1 cellular context compared by ENCODE assay signal in the genomic region with DNA sequence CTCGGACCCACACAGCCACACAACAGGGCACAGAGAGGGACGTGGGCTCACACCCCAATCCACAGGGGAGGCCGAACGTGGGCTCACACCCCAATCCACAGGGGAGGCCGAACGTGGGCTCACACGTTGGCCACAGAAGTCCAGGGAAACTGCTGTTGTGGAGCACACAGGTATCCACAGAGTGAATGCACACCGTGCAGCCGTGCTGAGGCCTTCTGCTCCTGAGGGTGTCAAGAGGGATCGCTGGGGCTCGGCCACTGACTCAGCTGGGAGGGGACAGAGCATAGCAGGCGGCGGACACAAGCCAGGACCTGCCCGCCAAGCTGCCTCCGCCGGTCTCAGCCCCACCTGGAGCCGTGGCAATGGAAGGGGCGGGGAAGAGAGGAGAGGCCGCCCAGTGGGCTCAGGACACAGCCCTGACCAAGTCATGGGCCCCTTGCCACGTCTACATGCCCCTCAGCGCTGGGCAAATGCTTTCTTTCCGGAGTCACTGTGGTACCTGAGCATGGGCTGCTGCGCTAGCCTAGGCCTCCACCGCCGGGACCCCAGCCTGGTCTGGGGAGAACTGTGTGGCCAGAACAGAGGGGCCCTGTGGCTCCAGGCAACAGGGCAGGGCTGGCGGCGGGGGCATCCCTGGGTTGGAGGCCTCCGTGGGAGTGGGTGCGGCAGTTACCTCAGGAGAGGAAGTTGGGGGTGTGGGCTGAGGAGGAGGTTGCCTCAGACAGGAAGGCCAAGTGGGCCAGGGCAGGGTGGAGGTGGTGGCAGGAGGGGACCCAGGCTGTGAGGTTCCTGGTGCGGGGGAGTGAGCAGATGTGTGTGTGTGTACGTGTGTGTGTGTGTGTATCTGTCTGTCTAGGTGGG.
TF ChIP-seq lines count a peak whose summit lies in the region.

No MANE protein-coding gene starts in this region.

TF ChIP-seq in K562, 482 proteins besides CTCF, POLR2A, EP300 and RAD21 (continued from another document and continues in another):
- TF ChIP-seq, protein P1, sequence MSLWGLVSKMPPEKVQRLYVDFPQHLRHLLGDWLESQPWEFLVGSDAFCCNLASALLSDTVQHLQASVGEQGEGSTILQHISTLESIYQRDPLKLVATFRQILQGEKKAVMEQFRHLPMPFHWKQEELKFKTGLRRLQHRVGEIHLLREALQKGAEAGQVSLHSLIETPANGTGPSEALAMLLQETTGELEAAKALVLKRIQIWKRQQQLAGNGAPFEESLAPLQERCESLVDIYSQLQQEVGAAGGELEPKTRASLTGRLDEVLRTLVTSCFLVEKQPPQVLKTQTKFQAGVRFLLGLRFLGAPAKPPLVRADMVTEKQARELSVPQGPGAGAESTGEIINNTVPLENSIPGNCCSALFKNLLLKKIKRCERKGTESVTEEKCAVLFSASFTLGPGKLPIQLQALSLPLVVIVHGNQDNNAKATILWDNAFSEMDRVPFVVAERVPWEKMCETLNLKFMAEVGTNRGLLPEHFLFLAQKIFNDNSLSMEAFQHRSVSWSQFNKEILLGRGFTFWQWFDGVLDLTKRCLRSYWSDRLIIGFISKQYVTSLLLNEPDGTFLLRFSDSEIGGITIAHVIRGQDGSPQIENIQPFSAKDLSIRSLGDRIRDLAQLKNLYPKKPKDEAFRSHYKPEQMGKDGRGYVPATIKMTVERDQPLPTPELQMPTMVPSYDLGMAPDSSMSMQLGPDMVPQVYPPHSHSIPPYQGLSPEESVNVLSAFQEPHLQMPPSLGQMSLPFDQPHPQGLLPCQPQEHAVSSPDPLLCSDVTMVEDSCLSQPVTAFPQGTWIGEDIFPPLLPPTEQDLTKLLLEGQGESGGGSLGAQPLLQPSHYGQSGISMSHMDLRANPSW (CRISPR knock-in tag; IDR thresholded peaks at IDR 0.05), result no peak
- TF ChIP-seq SRF (CRISPR knock-in tag; IDR thresholded peaks at IDR 0.05), result no peak; a peak in 1 of 4 replicates
- no peak for TF ChIP-seq ZNF347 (CRISPR knock-in tag; IDR thresholded peaks at IDR 0.05; ENCODE audit: low read depth)
- TF ChIP-seq EGR1 (conservative IDR thresholded peaks at IDR 0.05), result peak; percentile 93
- no peak for TF ChIP-seq ZSCAN32 (CRISPR knock-in tag; IDR thresholded peaks at IDR 0.05)
- TF ChIP-seq, protein P2, sequence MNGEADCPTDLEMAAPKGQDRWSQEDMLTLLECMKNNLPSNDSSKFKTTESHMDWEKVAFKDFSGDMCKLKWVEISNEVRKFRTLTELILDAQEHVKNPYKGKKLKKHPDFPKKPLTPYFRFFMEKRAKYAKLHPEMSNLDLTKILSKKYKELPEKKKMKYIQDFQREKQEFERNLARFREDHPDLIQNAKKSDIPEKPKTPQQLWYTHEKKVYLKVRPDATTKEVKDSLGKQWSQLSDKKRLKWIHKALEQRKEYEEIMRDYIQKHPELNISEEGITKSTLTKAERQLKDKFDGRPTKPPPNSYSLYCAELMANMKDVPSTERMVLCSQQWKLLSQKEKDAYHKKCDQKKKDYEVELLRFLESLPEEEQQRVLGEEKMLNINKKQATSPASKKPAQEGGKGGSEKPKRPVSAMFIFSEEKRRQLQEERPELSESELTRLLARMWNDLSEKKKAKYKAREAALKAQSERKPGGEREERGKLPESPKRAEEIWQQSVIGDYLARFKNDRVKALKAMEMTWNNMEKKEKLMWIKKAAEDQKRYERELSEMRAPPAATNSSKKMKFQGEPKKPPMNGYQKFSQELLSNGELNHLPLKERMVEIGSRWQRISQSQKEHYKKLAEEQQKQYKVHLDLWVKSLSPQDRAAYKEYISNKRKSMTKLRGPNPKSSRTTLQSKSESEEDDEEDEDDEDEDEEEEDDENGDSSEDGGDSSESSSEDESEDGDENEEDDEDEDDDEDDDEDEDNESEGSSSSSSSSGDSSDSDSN (IDR thresholded peaks at IDR 0.05; ENCODE audit: borderline replicate concordance in 1 of 2, low read depth in 2 of 2, low read length in 2 of 2), result 0 out of 4 replicates have a peak, but pooled peaks of 1 of the 2 experiments have one; percentile 17
- peak; percentile 45; the same call in 1 of the 2 replicates for TF ChIP-seq GABPA (tag; conservative IDR thresholded peaks at IDR 0.05; ENCODE audit: low read depth)
- no peak for TF ChIP-seq FOXK1 (CRISPR knock-in tag; IDR thresholded peaks at IDR 0.05; ENCODE audit: borderline replicate concordance)
- no peak for TF ChIP-seq STAG1 (CRISPR knock-in tag; IDR thresholded peaks at IDR 0.05; ENCODE audit: borderline replicate concordance)
- no peak for TF ChIP-seq MXI1 (IDR thresholded peaks at IDR 0.05; ENCODE audit: low read depth, low read length)
- TF ChIP-seq NBN (IDR thresholded peaks at IDR 0.05; ENCODE audit: low read depth), result no peak
- TF ChIP-seq L3MBTL2 (IDR thresholded peaks at IDR 0.05), result peak; percentile 89
- TF ChIP-seq, protein P3, sequence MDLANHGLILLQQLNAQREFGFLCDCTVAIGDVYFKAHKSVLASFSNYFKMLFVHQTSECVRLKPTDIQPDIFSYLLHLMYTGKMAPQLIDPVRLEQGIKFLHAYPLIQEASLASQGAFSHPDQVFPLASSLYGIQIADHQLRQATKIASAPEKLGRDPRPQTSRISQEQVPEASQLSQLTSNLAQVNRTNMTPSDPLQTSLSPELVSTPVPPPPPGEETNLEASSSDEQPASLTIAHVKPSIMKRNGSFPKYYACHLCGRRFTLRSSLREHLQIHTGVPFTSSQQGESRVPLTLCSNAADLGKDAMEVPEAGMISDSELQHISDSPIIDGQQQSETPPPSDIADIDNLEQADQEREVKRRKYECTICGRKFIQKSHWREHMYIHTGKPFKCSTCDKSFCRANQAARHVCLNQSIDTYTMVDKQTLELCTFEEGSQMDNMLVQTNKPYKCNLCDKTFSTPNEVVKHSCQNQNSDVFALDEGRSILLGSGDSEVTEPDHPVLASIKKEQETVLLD (IDR thresholded peaks at IDR 0.05), result peak; percentile 58; the same call in 1 of the 2 replicates
- no peak for TF ChIP-seq ZNF785 (CRISPR knock-in tag; IDR thresholded peaks at IDR 0.05)
- TF ChIP-seq PCBP1 (IDR thresholded peaks at IDR 0.05; ENCODE audit: low read depth, low read length, poor library complexity, severe bottlenecking), result no peak
- TF ChIP-seq, protein P4, sequence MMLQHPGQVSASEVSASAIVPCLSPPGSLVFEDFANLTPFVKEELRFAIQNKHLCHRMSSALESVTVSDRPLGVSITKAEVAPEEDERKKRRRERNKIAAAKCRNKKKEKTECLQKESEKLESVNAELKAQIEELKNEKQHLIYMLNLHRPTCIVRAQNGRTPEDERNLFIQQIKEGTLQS (IDR thresholded peaks at IDR 0.05), result no peak
- TF ChIP-seq, protein P4 (CRISPR knock-in tag; conservative IDR thresholded peaks at IDR 0.05), result no peak
- TF ChIP-seq ZNF316 (IDR thresholded peaks at IDR 0.05), result no peak
- TF ChIP-seq MEF2A (IDR thresholded peaks at IDR 0.05; ENCODE audit: control insufficient read depth, low read depth, low read length), result no peak
- TF ChIP-seq, protein P5, sequence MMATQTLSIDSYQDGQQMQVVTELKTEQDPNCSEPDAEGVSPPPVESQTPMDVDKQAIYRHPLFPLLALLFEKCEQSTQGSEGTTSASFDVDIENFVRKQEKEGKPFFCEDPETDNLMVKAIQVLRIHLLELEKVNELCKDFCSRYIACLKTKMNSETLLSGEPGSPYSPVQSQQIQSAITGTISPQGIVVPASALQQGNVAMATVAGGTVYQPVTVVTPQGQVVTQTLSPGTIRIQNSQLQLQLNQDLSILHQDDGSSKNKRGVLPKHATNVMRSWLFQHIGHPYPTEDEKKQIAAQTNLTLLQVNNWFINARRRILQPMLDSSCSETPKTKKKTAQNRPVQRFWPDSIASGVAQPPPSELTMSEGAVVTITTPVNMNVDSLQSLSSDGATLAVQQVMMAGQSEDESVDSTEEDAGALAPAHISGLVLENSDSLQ (IDR thresholded peaks at IDR 0.05), result no peak
- TF ChIP-seq CREBBP (IDR thresholded peaks at IDR 0.05; ENCODE audit: low read depth, low read length), result no peak
- no peak for TF ChIP-seq FOXA3 (CRISPR knock-in tag; conservative IDR thresholded peaks at IDR 0.05 in 1 of 2, IDR thresholded peaks at IDR 0.05 in 1 of 2)
- TF ChIP-seq JUN (IDR thresholded peaks at IDR 0.05; ENCODE audit: borderline replicate concordance, low read depth, low read length), result no peak
- TF ChIP-seq JUN (CRISPR knock-in tag; IDR thresholded peaks at IDR 0.05; ENCODE audit: borderline replicate concordance), result no peak
- TF ChIP-seq, protein P6, sequence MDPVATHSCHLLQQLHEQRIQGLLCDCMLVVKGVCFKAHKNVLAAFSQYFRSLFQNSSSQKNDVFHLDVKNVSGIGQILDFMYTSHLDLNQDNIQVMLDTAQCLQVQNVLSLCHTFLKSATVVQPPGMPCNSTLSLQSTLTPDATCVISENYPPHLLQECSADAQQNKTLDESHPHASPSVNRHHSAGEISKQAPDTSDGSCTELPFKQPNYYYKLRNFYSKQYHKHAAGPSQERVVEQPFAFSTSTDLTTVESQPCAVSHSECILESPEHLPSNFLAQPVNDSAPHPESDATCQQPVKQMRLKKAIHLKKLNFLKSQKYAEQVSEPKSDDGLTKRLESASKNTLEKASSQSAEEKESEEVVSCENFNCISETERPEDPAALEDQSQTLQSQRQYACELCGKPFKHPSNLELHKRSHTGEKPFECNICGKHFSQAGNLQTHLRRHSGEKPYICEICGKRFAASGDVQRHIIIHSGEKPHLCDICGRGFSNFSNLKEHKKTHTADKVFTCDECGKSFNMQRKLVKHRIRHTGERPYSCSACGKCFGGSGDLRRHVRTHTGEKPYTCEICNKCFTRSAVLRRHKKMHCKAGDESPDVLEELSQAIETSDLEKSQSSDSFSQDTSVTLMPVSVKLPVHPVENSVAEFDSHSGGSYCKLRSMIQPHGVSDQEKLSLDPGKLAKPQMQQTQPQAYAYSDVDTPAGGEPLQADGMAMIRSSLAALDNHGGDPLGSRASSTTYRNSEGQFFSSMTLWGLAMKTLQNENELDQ (CRISPR knock-in tag; IDR thresholded peaks at IDR 0.05; ENCODE audit: borderline replicate concordance), result no peak
- 0 out of 2 replicates have a peak, but pooled peaks have one; percentile 41 for TF ChIP-seq TCF3 (CRISPR knock-in tag; IDR thresholded peaks at IDR 0.05)
- TF ChIP-seq SMC3 (conservative IDR thresholded peaks at IDR 0.05; ENCODE audit: insufficient read depth, low read depth, low read length), result no peak
- TF ChIP-seq, protein P7, sequence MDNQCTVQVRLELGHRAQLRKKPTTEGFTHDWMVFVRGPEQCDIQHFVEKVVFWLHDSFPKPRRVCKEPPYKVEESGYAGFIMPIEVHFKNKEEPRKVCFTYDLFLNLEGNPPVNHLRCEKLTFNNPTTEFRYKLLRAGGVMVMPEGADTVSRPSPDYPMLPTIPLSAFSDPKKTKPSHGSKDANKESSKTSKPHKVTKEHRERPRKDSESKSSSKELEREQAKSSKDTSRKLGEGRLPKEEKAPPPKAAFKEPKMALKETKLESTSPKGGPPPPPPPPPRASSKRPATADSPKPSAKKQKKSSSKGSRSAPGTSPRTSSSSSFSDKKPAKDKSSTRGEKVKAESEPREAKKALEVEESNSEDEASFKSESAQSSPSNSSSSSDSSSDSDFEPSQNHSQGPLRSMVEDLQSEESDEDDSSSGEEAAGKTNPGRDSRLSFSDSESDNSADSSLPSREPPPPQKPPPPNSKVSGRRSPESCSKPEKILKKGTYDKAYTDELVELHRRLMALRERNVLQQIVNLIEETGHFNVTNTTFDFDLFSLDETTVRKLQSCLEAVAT (IDR thresholded peaks at IDR 0.05), result no peak
- TF ChIP-seq, protein P8, sequence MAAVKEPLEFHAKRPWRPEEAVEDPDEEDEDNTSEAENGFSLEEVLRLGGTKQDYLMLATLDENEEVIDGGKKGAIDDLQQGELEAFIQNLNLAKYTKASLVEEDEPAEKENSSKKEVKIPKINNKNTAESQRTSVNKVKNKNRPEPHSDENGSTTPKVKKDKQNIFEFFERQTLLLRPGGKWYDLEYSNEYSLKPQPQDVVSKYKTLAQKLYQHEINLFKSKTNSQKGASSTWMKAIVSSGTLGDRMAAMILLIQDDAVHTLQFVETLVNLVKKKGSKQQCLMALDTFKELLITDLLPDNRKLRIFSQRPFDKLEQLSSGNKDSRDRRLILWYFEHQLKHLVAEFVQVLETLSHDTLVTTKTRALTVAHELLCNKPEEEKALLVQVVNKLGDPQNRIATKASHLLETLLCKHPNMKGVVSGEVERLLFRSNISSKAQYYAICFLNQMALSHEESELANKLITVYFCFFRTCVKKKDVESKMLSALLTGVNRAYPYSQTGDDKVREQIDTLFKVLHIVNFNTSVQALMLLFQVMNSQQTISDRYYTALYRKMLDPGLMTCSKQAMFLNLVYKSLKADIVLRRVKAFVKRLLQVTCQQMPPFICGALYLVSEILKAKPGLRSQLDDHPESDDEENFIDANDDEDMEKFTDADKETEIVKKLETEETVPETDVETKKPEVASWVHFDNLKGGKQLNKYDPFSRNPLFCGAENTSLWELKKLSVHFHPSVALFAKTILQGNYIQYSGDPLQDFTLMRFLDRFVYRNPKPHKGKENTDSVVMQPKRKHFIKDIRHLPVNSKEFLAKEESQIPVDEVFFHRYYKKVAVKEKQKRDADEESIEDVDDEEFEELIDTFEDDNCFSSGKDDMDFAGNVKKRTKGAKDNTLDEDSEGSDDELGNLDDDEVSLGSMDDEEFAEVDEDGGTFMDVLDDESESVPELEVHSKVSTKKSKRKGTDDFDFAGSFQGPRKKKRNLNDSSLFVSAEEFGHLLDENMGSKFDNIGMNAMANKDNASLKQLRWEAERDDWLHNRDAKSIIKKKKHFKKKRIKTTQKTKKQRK (IDR thresholded peaks at IDR 0.05; ENCODE audit: borderline replicate concordance, low read depth, low read length), result no peak
- TF ChIP-seq ZKSCAN8 (CRISPR knock-in tag; IDR thresholded peaks at IDR 0.05), result no peak
- 0 out of 4 replicates have a peak, but pooled peaks of 1 of the 2 experiments have one; percentile 7 for TF ChIP-seq NONO (IDR thresholded peaks at IDR 0.05; ENCODE audit: low read depth in 2 of 2, low read length in 1 of 2)
- no peak for TF ChIP-seq MCM2 (IDR thresholded peaks at IDR 0.05; ENCODE audit: low read depth)
- TF ChIP-seq ZNF764 (CRISPR knock-in tag; IDR thresholded peaks at IDR 0.05; ENCODE audit: low read depth), result no peak
- TF ChIP-seq DACH1 (IDR thresholded peaks at IDR 0.05; ENCODE audit: partially characterized antibody), result no peak
- TF ChIP-seq SMARCA5 (IDR thresholded peaks at IDR 0.05), result no peak
- TF ChIP-seq, protein P9, sequence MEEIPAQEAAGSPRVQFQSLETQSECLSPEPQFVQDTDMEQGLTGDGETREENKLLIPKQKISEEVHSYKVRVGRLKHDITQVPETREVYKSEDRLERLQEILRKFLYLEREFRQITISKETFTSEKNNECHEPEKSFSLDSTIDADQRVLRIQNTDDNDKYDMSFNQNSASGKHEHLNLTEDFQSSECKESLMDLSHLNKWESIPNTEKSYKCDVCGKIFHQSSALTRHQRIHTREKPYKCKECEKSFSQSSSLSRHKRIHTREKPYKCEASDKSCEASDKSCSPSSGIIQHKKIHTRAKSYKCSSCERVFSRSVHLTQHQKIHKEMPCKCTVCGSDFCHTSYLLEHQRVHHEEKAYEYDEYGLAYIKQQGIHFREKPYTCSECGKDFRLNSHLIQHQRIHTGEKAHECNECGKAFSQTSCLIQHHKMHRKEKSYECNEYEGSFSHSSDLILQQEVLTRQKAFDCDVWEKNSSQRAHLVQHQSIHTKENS (CRISPR knock-in tag; IDR thresholded peaks at IDR 0.05), result no peak
- TF ChIP-seq CBX2 (IDR thresholded peaks at IDR 0.05; ENCODE audit: insufficient read depth, low read length, poor library complexity, severe bottlenecking), result no peak
- TF ChIP-seq POU5F1 (IDR thresholded peaks at IDR 0.05; ENCODE audit: borderline replicate concordance, low read depth, low read length, partially characterized antibody), result no peak
- TF ChIP-seq SRSF7 (optimal IDR thresholded peaks at IDR 0.05; ENCODE audit: low read depth, low read length), result no peak
- no peak for TF ChIP-seq SIN3A (IDR thresholded peaks at IDR 0.05; ENCODE audit: borderline replicate concordance in 2 of 2, control insufficient read depth in 1 of 2, low read depth in 2 of 2, low read length in 2 of 2)
